Comparison of ENCODE assay signal across 8 cellular contexts in the genomic region with DNA sequence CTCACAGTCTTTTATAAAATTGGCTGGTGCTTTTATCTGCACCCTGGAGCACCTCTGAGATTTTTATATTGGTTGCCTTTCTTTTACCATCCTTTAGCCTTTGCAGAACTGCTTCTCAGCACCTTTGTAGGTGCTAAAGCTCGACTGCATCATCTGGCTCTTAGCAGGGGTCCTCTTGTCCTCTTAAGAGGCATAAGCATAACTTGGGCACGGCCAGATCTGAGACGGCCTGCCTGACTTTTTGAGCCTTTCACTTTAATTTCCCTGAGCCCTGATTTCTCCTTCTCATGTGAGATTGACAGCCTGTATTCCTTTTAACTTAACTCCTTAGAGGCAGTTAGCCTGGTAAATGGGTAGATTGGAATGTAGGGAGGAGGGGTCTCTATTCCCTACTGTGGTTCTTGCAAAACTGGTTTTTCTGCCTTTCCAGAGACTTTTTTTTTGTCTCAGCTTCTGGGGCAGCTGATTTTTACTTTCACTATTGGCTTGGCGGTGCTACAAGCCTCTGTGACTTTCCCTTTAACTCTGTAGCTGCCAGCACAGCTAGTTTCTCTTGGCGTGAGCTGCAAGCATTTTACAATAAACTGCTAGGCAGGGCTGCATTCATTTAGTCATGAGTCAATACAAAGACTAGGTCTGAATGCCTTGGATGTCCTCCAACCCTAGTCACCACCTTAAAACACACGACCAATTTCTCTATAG. TPM values are rescaled to one million over a fixed set of nuclear protein-coding genes. Genes with fewer than 3 reads are reported as not detected.
A peak's percentile ranks its signal among the peaks of the same experiment; 100 is the strongest.
DNase-seq lines count a peak whose midpoint lies in the region; ATAC-seq and TF ChIP-seq lines count a peak whose summit lies in the region.

No MANE protein-coding gene starts in this region.

- H3K36me3 ChIP-seq in esophagus squamous epithelium = no peaks in the 10 kb centered on the region
- H3K36me3 ChIP-seq in naive thymus-derived CD4-positive, alpha-beta T cell (ENCODE audit: control insufficient read depth in 2 of 3, insufficient read depth in 3 of 3, low read length in 3 of 3) = no peaks in the 10 kb centered on the region

- peak overlapping the region; percentile 63 to 88 (median 78) for H3K27ac ChIP-seq in esophagus squamous epithelium
- peak overlapping the region; percentile 69 for H3K27ac ChIP-seq in naive thymus-derived CD4-positive, alpha-beta T cell (ENCODE audit: low read depth, low read length)

- DNase-seq in Calu3 = peak; percentile 65
- DNase-seq in T-helper 17 cell = no peak
- DNase-seq in esophagus squamous epithelium (lab: John Stamatoyannopoulos, UW) = no peak
- DNase-seq in naive thymus-derived CD4-positive, alpha-beta T cell = peak in 6 of 9 donors; percentile 36 to 65 (median 52)
- no peak for DNase-seq in HuH-7.5 (ENCODE audit: low spot score)
- DNase-seq in amniotic stem cell (lab: John Stamatoyannopoulos, UW) = no peak

- intact Hi-C loops in Calu3 (cut with micrococcal nuclease; ENCODE audit: unreplicated experiment) = no loop called here
- intact Hi-C loops in esophagus squamous epithelium (cut with DNase I) = no loop called here
- intact Hi-C loops in naive thymus-derived CD4-positive, alpha-beta T cell (cut with micrococcal nuclease) = loop anchor here (1.0 to 2.0 kb wide), 3 partner anchors 23 to 381 kb away; a partner anchor contains a TSS

- H3K27me3 ChIP-seq in esophagus squamous epithelium = no peaks in the 10 kb centered on the region
- no peaks in the 10 kb centered on the region for H3K27me3 ChIP-seq in naive thymus-derived CD4-positive, alpha-beta T cell (ENCODE audit: control insufficient read depth in 2 of 2, insufficient read depth in 2 of 2, low read length in 2 of 2)

- TF ChIP-seq CTCF in Calu3 (IDR thresholded peaks at IDR 0.05; ENCODE audit: unreplicated experiment) (no peak), esophagus squamous epithelium (IDR thresholded peaks at IDR 0.05) (no peak)

- peak; percentile 58 for ATAC-seq in GM19463 (IDR thresholded peaks at IDR 0.05; ENCODE audit: unreplicated experiment)
- ATAC-seq in HG03565 (IDR thresholded peaks at IDR 0.05; ENCODE audit: unreplicated experiment) = peak; percentile 40
- ATAC-seq in T-helper 17 cell = peak; percentile 75
- ATAC-seq in naive thymus-derived CD4-positive, alpha-beta T cell = peak; percentile 71

- H3K4me1 ChIP-seq in esophagus squamous epithelium = peaks cover 6 to 29% (median 16%) of the 10 kb centered on the region in 3 donors
- H3K4me1 ChIP-seq in naive thymus-derived CD4-positive, alpha-beta T cell (ENCODE audit: control insufficient read depth in 2 of 2, insufficient read depth in 2 of 2, low read length in 2 of 2) = peaks cover 8 to 14% of the 10 kb centered on the region in 2 donors

- peak overlapping the region; percentile 23 to 65 (median 46) for H3K4me3 ChIP-seq in esophagus squamous epithelium
- peak overlapping the region; percentile 72 for H3K4me3 ChIP-seq in naive thymus-derived CD4-positive, alpha-beta T cell (ENCODE audit: low read length)

- WGBS in esophagus squamous epithelium, 2 donors = 1 to 5% methylated on average over 6 of the region's 6 CpGs

- H3K9me3 ChIP-seq in T-helper 17 cell (ENCODE audit: control insufficient read depth, low read length, poor library complexity, severe bottlenecking) (no peaks in the 10 kb centered on the region), esophagus squamous epithelium (peaks cover 0 to 32% (median 6%) of the 10 kb centered on the region in 3 donors)
- H3K9me3 ChIP-seq in naive thymus-derived CD4-positive, alpha-beta T cell (ENCODE audit: control insufficient read depth in 2 of 3, low read length in 3 of 3) = peaks cover 0 to 18% (median 0%) of the 10 kb centered on the region in 3 experiments

- H3K27ac Mint-ChIP-seq in Calu3 (ENCODE audit: unreplicated experiment) (peak overlapping the region; percentile 67), T-helper 17 cell (peak overlapping the region; percentile 93)
- peak overlapping the region; percentile 87 to 99 (median 96) for H3K27ac Mint-ChIP-seq in naive thymus-derived CD4-positive, alpha-beta T cell

- POLR2A ChIA-PET in naive thymus-derived CD4-positive, alpha-beta T cell (lab: Charles Lee) = interaction anchor here (0.7 to 1.6 kb wide), 7 partner anchors 9 to 671 kb away, joined by 3 to 8 read pairs (median 3); a partner anchor contains a TSS

- H3K36me3 Mint-ChIP-seq in Calu3 (ENCODE audit: insufficient read depth, unreplicated experiment) (peaks cover 14% of the 10 kb centered on the region), T-helper 17 cell (ENCODE audit: low read depth) (peaks cover 4% of the 10 kb centered on the region)
- peaks cover 6 to 16% (median 10%) of the 10 kb centered on the region in 5 donors for H3K36me3 Mint-ChIP-seq in naive thymus-derived CD4-positive, alpha-beta T cell

- H3K4me1 Mint-ChIP-seq in Calu3 (ENCODE audit: low read depth, unreplicated experiment) (peaks cover 23% of the 10 kb centered on the region), T-helper 17 cell (peaks cover 20% of the 10 kb centered on the region)
- H3K4me1 Mint-ChIP-seq in naive thymus-derived CD4-positive, alpha-beta T cell = peaks cover 12 to 30% (median 26%) of the 10 kb centered on the region in 7 donors

- H3K4me3 Mint-ChIP-seq in Calu3 (ENCODE audit: low read depth, unreplicated experiment) = peak overlapping the region; percentile 72
- peak overlapping the region; percentile 91 for H3K4me3 Mint-ChIP-seq in T-helper 17 cell
- H3K4me3 Mint-ChIP-seq in naive thymus-derived CD4-positive, alpha-beta T cell = peak overlapping the region; percentile 82 to 97 (median 90)

- peaks cover 1% of the 10 kb centered on the region for H3K9me3 Mint-ChIP-seq in Calu3 (ENCODE audit: low read depth, unreplicated experiment)
- H3K9me3 Mint-ChIP-seq in naive thymus-derived CD4-positive, alpha-beta T cell = peaks cover 10 to 44% (median 17%) of the 10 kb centered on the region in 11 donors

- no TSS peak for BruUV-seq in Calu3 (replicated peaks; lab: Mats Ljungman, UMichigan)

- CTCF ChIA-PET in Calu3 (lab: Charles Lee) = interaction anchor here (0.6 kb wide), 1 partner anchor 327 kb away, joined by 4 read pairs; no protein-coding TSS in a partner anchor
- CTCF ChIA-PET in naive thymus-derived CD4-positive, alpha-beta T cell (lab: Charles Lee) = interaction anchor here (2.3 kb wide), 1 partner anchor 23 kb away, joined by 10 read pairs; a partner anchor contains a TSS

- no peaks in the 10 kb centered on the region for H3K27me3 Mint-ChIP-seq in Calu3 (ENCODE audit: unreplicated experiment)
- H3K27me3 Mint-ChIP-seq in T-helper 17 cell = no peaks in the 10 kb centered on the region
- peaks cover 0 to 10% (median 5%) of the 10 kb centered on the region in 5 donors for H3K27me3 Mint-ChIP-seq in naive thymus-derived CD4-positive, alpha-beta T cell

- no peak for TF ChIP-seq POLR2A in esophagus squamous epithelium (IDR thresholded peaks at IDR 0.05)

RNA-seq across cellular contexts. Expression of a gene that starts 24.0 kb away (rescaled TPM):
- total RNA-seq in Calu3 (2022) = not detected in 2 replicates
- total RNA-seq in T-helper 17 cell = not detected
- total RNA-seq in esophagus squamous epithelium = not detected
- total RNA-seq in naive thymus-derived CD4-positive, alpha-beta T cell = not detected
- polyA plus RNA-seq in naive thymus-derived CD4-positive, alpha-beta T cell = not detected

Comparison
In these comparisons a context has a peak if more than half of its experiments do, and no peak if none do; other contexts are left out.
1. DNase-seq: peak in Calu3 (single experiment) and naive thymus-derived CD4-positive, alpha-beta T cell (6 of 9); none in T-helper 17 cell (0 of 3), esophagus squamous epithelium (single experiment), HuH-7.5 (single experiment) and amniotic stem cell (single experiment).
2. intact Hi-C loops: an anchor here in naive thymus-derived CD4-positive, alpha-beta T cell (1.0 to 2.0 kb wide); none called in Calu3 and esophagus squamous epithelium.
3. Peak in every context shown above with its lines, with median percentiles within 50 percentile points of each other: H3K27ac Mint-ChIP-seq, H3K4me3 Mint-ChIP-seq and ATAC-seq.